16 cellular contexts compared by ENCODE assay signal in the genomic region with DNA sequence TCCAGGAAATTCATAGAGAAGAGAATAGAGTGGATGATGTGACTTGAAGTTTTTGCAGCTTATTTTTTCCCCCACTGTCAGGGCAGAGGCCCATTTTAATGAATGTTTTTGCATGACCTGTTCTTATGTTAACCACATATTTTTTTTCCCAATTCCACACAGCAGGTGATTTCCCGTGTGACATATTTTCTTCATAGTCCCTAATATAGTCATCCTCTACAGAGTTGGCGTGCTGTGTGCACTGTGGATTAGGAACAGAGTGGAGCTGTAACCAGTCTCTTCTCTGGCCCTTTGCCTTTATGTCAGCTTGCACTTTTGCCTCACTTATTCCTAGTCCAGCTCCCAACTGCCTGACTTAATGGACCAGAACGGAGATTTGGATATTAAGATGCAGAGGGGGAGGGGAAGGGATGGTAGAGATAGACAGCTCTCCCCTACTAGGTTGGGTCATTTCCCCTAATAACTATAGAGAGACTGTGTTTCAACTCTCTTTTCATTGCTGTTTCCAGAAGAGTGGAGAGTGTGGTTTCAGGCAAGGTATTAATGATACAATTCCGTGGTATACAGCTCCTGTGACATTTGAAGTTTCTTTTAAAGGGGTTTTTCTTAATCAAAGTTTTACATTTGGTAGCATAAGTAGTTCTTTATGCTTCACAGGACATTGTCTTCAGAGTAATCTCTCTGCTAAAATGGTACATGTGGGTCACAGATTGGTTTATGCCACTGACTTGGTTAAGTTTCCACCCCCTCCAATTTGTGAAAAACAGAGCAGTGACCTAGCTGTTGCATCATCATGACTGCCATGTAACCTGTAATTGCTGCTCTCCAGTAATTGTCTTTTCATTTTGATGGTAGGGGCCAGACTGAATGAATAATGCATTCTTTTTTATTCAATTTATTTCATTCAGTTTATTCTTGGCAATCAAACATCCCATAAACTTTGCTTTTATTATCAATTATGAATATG.
DNase-seq lines count a peak whose midpoint lies in the region; ATAC-seq and TF ChIP-seq lines count a peak whose summit lies in the region.
"Had no signal": no experiment of that assay in that cellular context is flagged by ENCODE, and none has a peak within 500 bp of the region (broad histone marks: within the 10 kb centered on the region; RNA-seq: fewer than 3 reads in every experiment).

No MANE protein-coding gene starts in this region.

- H3K27ac ChIP-seq in HUES64 (ENCODE audit: low read depth, low read length) = no peak overlapping the region; the same call in 1 of the 2 replicates
- H3K27ac ChIP-seq: stomach had no signal

- peak; percentile 85 for ATAC-seq in activated naive CD8-positive, alpha-beta T cell treated with anti-CD3 and anti-CD28 coated beads, Interleukin-2, amount 50 U/mL, for 24 hours

- peaks cover 64% of the 10 kb centered on the region for H3K36me3 Mint-ChIP-seq in activated naive CD8-positive, alpha-beta T cell treated with anti-CD3 and anti-CD28 coated beads, Interleukin-2, amount 50 U/mL, for 24 hours (ENCODE audit: low read depth)
- H3K36me3 Mint-ChIP-seq in nephron progenitor cell (ENCODE audit: low read depth) = peaks cover 16% of the 10 kb centered on the region

- H3K4me3 ChIP-seq in HUES64 (ENCODE audit: low read length) = no peak overlapping the region
- H3K4me3 ChIP-seq: stomach had no signal

- H3K9me3 Mint-ChIP-seq in activated naive CD8-positive, alpha-beta T cell treated with anti-CD3 and anti-CD28 coated beads, Interleukin-2, amount 50 U/mL, for 24 hours = no peaks in the 10 kb centered on the region
- H3K9me3 Mint-ChIP-seq in nephron progenitor cell = no peaks in the 10 kb centered on the region
- H3K9me3 Mint-ChIP-seq: activated B cell treated with CpG ODN at 0.5 μM for 24 hours; CD4-positive, alpha-beta T cell; naive thymus-derived CD4-positive, alpha-beta T cell had no signal

- H3K27me3 Mint-ChIP-seq in activated naive CD8-positive, alpha-beta T cell treated with anti-CD3 and anti-CD28 coated beads, Interleukin-2, amount 50 U/mL, for 24 hours = no peaks in the 10 kb centered on the region
- H3K27me3 Mint-ChIP-seq in nephron progenitor cell (ENCODE audit: low read depth, poor library complexity) = peaks cover 3% of the 10 kb centered on the region
- H3K27me3 Mint-ChIP-seq: activated B cell treated with CpG ODN at 0.5 μM for 24 hours; CD4-positive, alpha-beta T cell; naive thymus-derived CD4-positive, alpha-beta T cell had no signal

- peak overlapping the region; percentile 24 for H3K9ac ChIP-seq in HUES64 (ENCODE audit: low read depth, low read length)

- peak overlapping the region; percentile 96 for H3K27ac Mint-ChIP-seq in activated naive CD8-positive, alpha-beta T cell treated with anti-CD3 and anti-CD28 coated beads, Interleukin-2, amount 50 U/mL, for 24 hours
- peak overlapping the region; percentile 71 for H3K27ac Mint-ChIP-seq in nephron progenitor cell
- H3K27ac Mint-ChIP-seq: activated B cell treated with CpG ODN at 0.5 μM for 24 hours had no signal

- no peaks in the 10 kb centered on the region for H3K27me3 ChIP-seq in HUES64 (ENCODE audit: insufficient read depth, low read length)
- H3K27me3 ChIP-seq: stomach had no signal

- H3K4me1 ChIP-seq in HUES64 (ENCODE audit: insufficient read depth, low read length) = peaks cover 62% of the 10 kb centered on the region

- 79% methylated on average over 4 of the region's 4 CpGs for WGBS in HUES64

- no peaks in the 10 kb centered on the region for H3K9me3 ChIP-seq in HUES64 (ENCODE audit: insufficient read depth, low read depth, low read length)
- H3K9me3 ChIP-seq: stomach had no signal

- DNase-seq in NCI-H2227 treated with DMSO at 0.1 percent for 48 hours (lab: John Stamatoyannopoulos, UW) (peak; percentile 17), NCI-H2227 (lab: John Stamatoyannopoulos, UW; ENCODE audit: unreplicated experiment) (no peak), nephron progenitor cell (no peak), GDM1 (lab: John Stamatoyannopoulos, UW) (no peak)
- no peak for DNase-seq in activated naive CD8-positive, alpha-beta T cell treated with anti-CD3 and anti-CD28 coated beads, Interleukin-2, amount 50 U/mL, for 24 hours
- no peak for DNase-seq in effector CD8-positive, alpha-beta T cell (lab: John Stamatoyannopoulos, UW)
- DNase-seq in stimulated activated CD8-positive, alpha-beta memory T cell treated with anti-CD3 and anti-CD28 coated beads, Interleukin-4, amount 100 ng/mL, for 48 hours = no peak
- DNase-seq: activated B cell treated with CpG ODN at 0.5 μM for 24 hours; activated effector memory CD4-positive, alpha-beta T cell treated with anti-CD3 and anti-CD28 coated beads, Interleukin-2, amount 50 U/mL, for 16 hours; CD4-positive, alpha-beta T cell; central memory CD4-positive, alpha-beta T cell; EL; naive thymus-derived CD4-positive, alpha-beta T cell; NCI-H2171 treated with DMSO at 0.1 percent for 48 hours; stomach had no signal

- no peak for TF ChIP-seq CTCF in nephron progenitor cell (IDR thresholded peaks at IDR 0.05)

- peaks cover 81% of the 10 kb centered on the region for H3K4me1 Mint-ChIP-seq in activated naive CD8-positive, alpha-beta T cell treated with anti-CD3 and anti-CD28 coated beads, Interleukin-2, amount 50 U/mL, for 24 hours
- H3K4me1 Mint-ChIP-seq in nephron progenitor cell = peaks cover 16% of the 10 kb centered on the region

- peaks cover 10% of the 10 kb centered on the region for H3K36me3 ChIP-seq in HUES64 (ENCODE audit: insufficient read depth, low read length)

- peak overlapping the region; percentile 32 for H3K4me3 Mint-ChIP-seq in activated naive CD8-positive, alpha-beta T cell treated with anti-CD3 and anti-CD28 coated beads, Interleukin-2, amount 50 U/mL, for 24 hours
- H3K4me3 Mint-ChIP-seq in nephron progenitor cell = no peak overlapping the region
- H3K4me3 Mint-ChIP-seq: activated B cell treated with CpG ODN at 0.5 μM for 24 hours; CD4-positive, alpha-beta T cell; naive thymus-derived CD4-positive, alpha-beta T cell had no signal
